In the genomic region with DNA sequence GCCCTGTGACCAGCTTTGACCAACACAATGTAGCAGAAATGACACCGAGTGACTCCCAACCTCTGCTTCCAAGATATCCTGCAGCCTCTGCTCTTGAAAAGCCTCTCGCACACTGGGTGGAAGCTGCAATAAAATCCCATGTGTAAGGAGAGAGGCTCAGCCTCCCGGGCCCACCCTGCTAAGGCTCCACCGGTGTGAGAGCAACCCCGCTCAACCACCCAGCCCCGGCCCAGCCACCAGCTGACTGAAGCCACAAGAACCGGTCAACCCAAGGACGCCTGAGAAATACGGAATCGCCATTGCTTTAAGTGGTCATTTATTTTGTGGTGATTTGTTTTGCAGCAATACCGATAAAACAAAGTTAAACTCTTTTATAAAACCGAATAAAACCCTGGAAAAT, we compare ENCODE assay signal across 6 cellular contexts.
"Had no signal": no experiment of that assay in that cellular context is flagged by ENCODE, and none has a peak within 500 bp of the region (broad histone marks: within the 10 kb centered on the region; RNA-seq: fewer than 3 reads in every experiment).

No MANE protein-coding gene starts in this region.

- ATAC-seq: GM23338, HepG2 had no signal

- H3K27me3 Mint-ChIP-seq: IgD-negative memory B cell had no signal

- H3K4me3 ChIP-seq: GM23338 had no signal

- H2AFZ ChIP-seq: GM23338 had no signal

- H3K4me2 ChIP-seq: GM23338 had no signal

- DNase-seq: H9, HCEC 1CT had no signal

- H3K27ac ChIP-seq: HL-60 had no signal

- H3K4me1 Mint-ChIP-seq: GM23338, H9, IgD-negative memory B cell had no signal

- H3K27ac Mint-ChIP-seq: GM23338, H9, IgD-negative memory B cell had no signal

- H3K4me3 Mint-ChIP-seq: GM23338, H9, IgD-negative memory B cell had no signal
